Comparison of ENCODE assay signal across 8 cellular contexts in the genomic region with DNA sequence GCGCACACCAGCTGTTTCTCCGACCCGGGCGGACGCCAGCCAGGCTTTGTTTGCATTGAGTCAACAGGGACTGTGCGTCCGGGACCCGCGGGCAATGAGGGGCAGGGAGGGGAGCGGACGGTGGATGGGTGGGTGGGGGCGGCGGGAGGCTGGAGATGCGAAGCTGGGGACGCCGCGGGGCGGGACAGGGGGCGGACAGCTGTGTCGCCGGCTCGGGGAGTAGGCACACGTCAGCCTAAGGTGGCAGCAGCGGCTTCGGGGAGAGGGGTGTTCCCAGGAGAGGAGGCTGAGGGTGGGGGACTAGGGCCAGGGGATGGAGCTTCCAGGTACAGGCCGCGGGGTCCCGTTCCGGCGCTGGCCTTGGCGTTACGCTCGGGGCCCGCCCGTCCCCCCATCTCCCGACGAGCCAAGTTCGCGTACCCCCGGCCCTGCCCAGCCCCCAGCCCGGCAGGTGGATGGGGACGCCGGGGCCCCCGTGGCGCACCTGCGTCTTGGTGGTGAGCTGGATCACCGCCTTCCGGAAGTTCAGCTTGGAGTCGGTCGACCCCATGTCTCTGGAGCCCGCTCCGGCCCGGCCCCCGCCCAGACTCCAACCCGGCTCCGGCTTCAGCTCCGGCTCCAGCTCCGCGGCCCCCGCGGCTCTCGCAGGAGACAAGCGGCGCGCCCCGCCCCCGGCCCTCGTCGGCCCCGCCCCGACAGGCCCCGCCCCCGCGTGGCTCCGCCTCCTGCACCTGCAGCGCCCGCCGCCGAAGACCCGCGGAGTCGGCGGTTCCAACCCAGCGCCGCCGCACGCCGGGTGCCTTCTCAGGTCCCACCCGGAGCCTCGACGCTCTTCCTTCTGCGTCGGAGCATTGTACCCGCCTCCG. TPM values are rescaled to one million over a fixed set of nuclear protein-coding genes. Genes with fewer than 3 reads are reported as not detected.
DNase-seq lines count a peak whose midpoint lies in the region; TF ChIP-seq lines count a peak whose summit lies in the region.

A gene with protein sequence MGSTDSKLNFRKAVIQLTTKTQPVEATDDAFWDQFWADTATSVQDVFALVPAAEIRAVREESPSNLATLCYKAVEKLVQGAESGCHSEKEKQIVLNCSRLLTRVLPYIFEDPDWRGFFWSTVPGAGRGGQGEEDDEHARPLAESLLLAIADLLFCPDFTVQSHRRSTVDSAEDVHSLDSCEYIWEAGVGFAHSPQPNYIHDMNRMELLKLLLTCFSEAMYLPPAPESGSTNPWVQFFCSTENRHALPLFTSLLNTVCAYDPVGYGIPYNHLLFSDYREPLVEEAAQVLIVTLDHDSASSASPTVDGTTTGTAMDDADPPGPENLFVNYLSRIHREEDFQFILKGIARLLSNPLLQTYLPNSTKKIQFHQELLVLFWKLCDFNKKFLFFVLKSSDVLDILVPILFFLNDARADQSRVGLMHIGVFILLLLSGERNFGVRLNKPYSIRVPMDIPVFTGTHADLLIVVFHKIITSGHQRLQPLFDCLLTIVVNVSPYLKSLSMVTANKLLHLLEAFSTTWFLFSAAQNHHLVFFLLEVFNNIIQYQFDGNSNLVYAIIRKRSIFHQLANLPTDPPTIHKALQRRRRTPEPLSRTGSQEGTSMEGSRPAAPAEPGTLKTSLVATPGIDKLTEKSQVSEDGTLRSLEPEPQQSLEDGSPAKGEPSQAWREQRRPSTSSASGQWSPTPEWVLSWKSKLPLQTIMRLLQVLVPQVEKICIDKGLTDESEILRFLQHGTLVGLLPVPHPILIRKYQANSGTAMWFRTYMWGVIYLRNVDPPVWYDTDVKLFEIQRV (minus strand): TSS at position 653 of the 866 bp plus-strand sequence. CDS start 103 bp downstream, at position 550.

- peak within 1 kb of the TSS; percentile 63 for H3K4me3 Mint-ChIP-seq in HFFc6

- H3K27me3 Mint-ChIP-seq in HFFc6 (ENCODE audit: insufficient read depth): peaks cover 26% of the 10 kb centered on the region

- no peak for DNase-seq in AG04450 (ENCODE audit: low read depth, low spot score)
- DNase-seq in HFFc6: no peak
- no peak for DNase-seq in SK-N-MC (ENCODE audit: low read depth, low spot score)
- peak; percentile 68 for DNase-seq in activated naive CD8-positive, alpha-beta T cell treated with anti-CD3 and anti-CD28 coated beads, Interleukin-2, amount 50 U/mL, for 16 hours (ENCODE audit: low read depth, low spot score)
- DNase-seq in left ventricle myocardium inferior: peak; percentile 60
- DNase-seq in posterior vena cava (ENCODE audit: low spot score): no peak
- no peak for DNase-seq in tibial nerve (ENCODE audit: low spot score in 2 of 2)
- DNase-seq in cerebellar nuclear complex (lab: John Stamatoyannopoulos, UW): no peak

- H3K27me3 ChIP-seq in AG04450 (ENCODE audit: control insufficient read depth, insufficient read depth, low read length) (peaks cover 38% of the 10 kb centered on the region), left ventricle myocardium inferior (ENCODE audit: low read depth) (peaks cover 27% of the 10 kb centered on the region), tibial nerve (peaks cover 0 to 36% of the 10 kb centered on the region in 2 donors)

- H3K4me3 ChIP-seq in AG04450 (ENCODE audit: low read depth, low read length): peak within 1 kb of the TSS; percentile 55
- peak within 1 kb of the TSS; percentile 82 for H3K4me3 ChIP-seq in SK-N-MC
- H3K4me3 ChIP-seq in left ventricle myocardium inferior: peak within 1 kb of the TSS; percentile 86
- peak within 1 kb of the TSS; percentile 32 to 55 (median 44) for H3K4me3 ChIP-seq in tibial nerve

- TF ChIP-seq EP300 in tibial nerve (IDR thresholded peaks at IDR 0.05): no peak

- no peaks in the 10 kb centered on the region; the same call in 1 of the 2 replicates for H3K9me3 Mint-ChIP-seq in HFFc6

- POLR2A ChIA-PET in AG04450 (lab: Yijun Ruan, JAX): interaction anchor here (1.5 kb wide), 1 partner anchor 40 kb away, joined by 3 read pairs; the partner anchor contains the start of gene MRPL58

- CTCF ChIA-PET in AG04450 (lab: Charles Lee): interaction anchor here (0.6 to 5.5 kb wide), 4 partner anchors 11 to 426 kb away, joined by 5 to 62 read pairs (median 8); partner anchors contain the start of gene MRPL58

- H3K9me3 ChIP-seq in AG04450 (ENCODE audit: control insufficient read depth, insufficient read depth, low read length): no peaks in the 10 kb centered on the region; the same call in 1 of the 2 replicates
- H3K9me3 ChIP-seq in SK-N-MC (ENCODE audit: low read depth, low read length): no peaks in the 10 kb centered on the region
- no peaks in the 10 kb centered on the region for H3K9me3 ChIP-seq in left ventricle myocardium inferior (replicated peaks)
- H3K9me3 ChIP-seq in tibial nerve: no peaks in the 10 kb centered on the region

- no peaks in the 10 kb centered on the region for H3K36me3 ChIP-seq in SK-N-MC (ENCODE audit: insufficient read depth, low read length)
- H3K36me3 ChIP-seq in left ventricle myocardium inferior: no peaks in the 10 kb centered on the region
- no peaks in the 10 kb centered on the region for H3K36me3 ChIP-seq in tibial nerve

- peaks cover 5% of the 10 kb centered on the region; the same call in 1 of the 2 replicates for H3K36me3 Mint-ChIP-seq in HFFc6 (ENCODE audit: low read depth)

- WGBS in tibial nerve, 2 donors: 2 to 7% methylated on average over 55 to 61 of the region's 95 CpGs

- intact Hi-C loops in left ventricle myocardium inferior (cut with micrococcal nuclease) (no loop called here), posterior vena cava (cut with DNase I) (no loop called here)

- TF ChIP-seq POLR2A in tibial nerve (IDR thresholded peaks at IDR 0.05): no peak

- H3K9ac ChIP-seq in SK-N-MC (ENCODE audit: insufficient read length): no peak within 1 kb of the TSS

- no peak within 1 kb of the TSS for H3K27ac Mint-ChIP-seq in HFFc6

- peaks cover 7% of the 10 kb centered on the region for H3K4me1 Mint-ChIP-seq in HFFc6 (ENCODE audit: low read depth)

- no peak within 1 kb of the TSS for H3K27ac ChIP-seq in AG04450 (ENCODE audit: low read depth, low read length)
- H3K27ac ChIP-seq in SK-N-MC: no peak within 1 kb of the TSS
- peak within 1 kb of the TSS; percentile 82 for H3K27ac ChIP-seq in left ventricle myocardium inferior (replicated peaks)
- peak within 1 kb of the TSS in 2 of 4 donors; percentile 14 to 66 for H3K27ac ChIP-seq in tibial nerve

- TF ChIP-seq CTCF in AG04450 (IDR thresholded peaks at IDR 0.05; ENCODE audit: low read depth, low read length) (no peak), HFFc6 (IDR thresholded peaks at IDR 0.05) (no peak), left ventricle myocardium inferior (IDR thresholded peaks at IDR 0.05; ENCODE audit: borderline replicate concordance) (no peak), tibial nerve (IDR thresholded peaks at IDR 0.05) (no peak)

- H3K4me1 ChIP-seq in left ventricle myocardium inferior (peaks cover 40% of the 10 kb centered on the region), tibial nerve (peaks cover 0 to 16% (median 11%) of the 10 kb centered on the region in 4 donors)

RNA-seq across cellular contexts. Expression of the gene that starts here (rescaled TPM):
- 1.4 and 1.8 TPM in 2 replicates for polyA plus RNA-seq in AG04450 (2011; rRNA removed)
- 1.1 and 1.6 TPM in 2 replicates for polyA minus RNA-seq in AG04450 (2011; rRNA and poly(A)+ RNA removed)
- under 1 TPM; 0.40 to 0.96 (median 0.56) TPM for total RNA-seq in HFFc6 (2021; fragmentation: NEBNext Ultra II Directional; extraction: Animal tissue kit (Norgen Biotek cat#: 25700))
- total RNA-seq in left ventricle myocardium inferior: 7.2 TPM
- total RNA-seq in posterior vena cava: 10 to 100 TPM; 11.7 to 13.0 TPM
- 10 to 100 TPM in 1 of 4 donors, 1 to 10 TPM in 3; 5.7 to 11.6 (median 8.9) TPM for total RNA-seq in tibial nerve

Comparison
In these comparisons a context has a peak if more than half of its experiments do, and no peak if none do; other contexts are left out.
1. DNase-seq: peak in activated naive CD8-positive, alpha-beta T cell treated with anti-CD3 and anti-CD28 coated beads, Interleukin-2, amount 50 U/mL, for 16 hours (single experiment) and left ventricle myocardium inferior (single experiment); none in AG04450 (single experiment), HFFc6 (single experiment), SK-N-MC (single experiment), posterior vena cava (single experiment), tibial nerve (0 of 2) and cerebellar nuclear complex (0 of 2).
2. Peak in every context shown above with its lines, with median percentiles within 50 percentile points of each other: H3K4me3 ChIP-seq.